Comparison of ENCODE assay signal across 12 cellular contexts in the genomic region with DNA sequence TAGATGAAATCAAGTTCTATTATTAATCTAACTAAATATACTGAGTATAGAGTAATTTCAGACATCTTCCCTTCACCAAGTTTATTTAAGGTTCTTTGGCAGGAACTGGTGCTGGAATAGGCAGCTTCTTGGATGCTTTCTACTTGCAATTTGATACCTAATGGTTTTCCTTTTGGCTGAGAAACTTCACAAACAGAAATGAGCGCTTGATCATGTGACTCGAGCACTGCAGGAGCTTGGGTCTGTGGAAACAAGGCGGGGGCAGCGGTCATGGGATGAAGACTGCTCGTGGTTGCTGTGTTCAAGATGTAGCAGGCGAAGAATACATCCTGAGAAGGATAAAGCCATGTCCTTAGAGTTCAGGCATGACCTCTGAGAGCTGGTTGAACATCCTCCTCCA.
DNase-seq lines count a peak whose midpoint lies in the region; ATAC-seq and TF ChIP-seq lines count a peak whose summit lies in the region.
"Had no signal": no experiment of that assay in that cellular context is flagged by ENCODE, and none has a peak within 500 bp of the region (broad histone marks: within the 10 kb centered on the region; RNA-seq: fewer than 3 reads in every experiment).

No MANE protein-coding gene starts in this region.

- no peaks in the 10 kb centered on the region for H3K9me3 ChIP-seq in PC-3 (ENCODE audit: low read length)

- peaks cover 28% of the 10 kb centered on the region for H3K4me1 Mint-ChIP-seq in osteocyte (ENCODE audit: unreplicated experiment)

- no peak for ATAC-seq in PC-3
- ATAC-seq in GM21515 (IDR thresholded peaks at IDR 0.05; ENCODE audit: unreplicated experiment): no peak
- ATAC-seq in HG02588 (IDR thresholded peaks at IDR 0.05; ENCODE audit: unreplicated experiment): no peak

- no TSS peak for BruUV-seq in PC-3 (replicated peaks; lab: Mats Ljungman, UMichigan)

- POLR2A ChIA-PET in PC-3 (lab: Charles Lee; ENCODE audit: unreplicated experiment): interaction anchor here (0.7 kb wide), 1 partner anchor 347 kb away, joined by 3 read pairs; no protein-coding TSS in a partner anchor

- intact Hi-C loops in PC-3 (cut with micrococcal nuclease): loop anchor here (5.0 to 10.0 kb wide), 4 partner anchors 62 to 269 kb away; no protein-coding TSS in a partner anchor

- H3K4me1 ChIP-seq in PC-3 (ENCODE audit: insufficient read depth, low read length): peaks cover 35% of the 10 kb centered on the region

- DNase-seq in H4 (ENCODE audit: low spot score) (peak; percentile 71), PC-3 (no peak), epithelial cell of prostate (ENCODE audit: low read depth, low spot score) (no peak), osteocyte (ENCODE audit: extremely low spot score, unreplicated experiment) (no peak), HuH-7 (ENCODE audit: low spot score) (no peak), anterior cingulate cortex (lab: John Stamatoyannopoulos, UW) (no peak)
- DNase-seq: activated naive CD4-positive, alpha-beta T cell treated with anti-CD3 and anti-CD28 coated beads, Interleukin-2, amount 10 ng/mL, durations not matched to agents 7 days and 5 days; C1 segment of cervical spinal cord; NCI-H187 treated with DMSO at 0.1 percent for 48 hours; T-helper 9 cell had no signal

- no peak overlapping the region for H3K4me3 ChIP-seq in PC-3 (ENCODE audit: low read length)

- H3K27ac Mint-ChIP-seq in osteocyte (ENCODE audit: unreplicated experiment): peak overlapping the region; percentile 18
- H3K27ac Mint-ChIP-seq: activated naive CD4-positive, alpha-beta T cell treated with anti-CD3 and anti-CD28 coated beads, Interleukin-2, amount 10 ng/mL, durations not matched to agents 7 days and 5 days had no signal

- H3K4me2 ChIP-seq in PC-3 (ENCODE audit: low read length): no peak overlapping the region; the same call in 1 of the 2 replicates

- H3K36me3 Mint-ChIP-seq in osteocyte (ENCODE audit: unreplicated experiment): peaks cover 2% of the 10 kb centered on the region
- H3K36me3 Mint-ChIP-seq: activated naive CD4-positive, alpha-beta T cell treated with anti-CD3 and anti-CD28 coated beads, Interleukin-2, amount 10 ng/mL, durations not matched to agents 7 days and 5 days had no signal

- no peaks in the 10 kb centered on the region for H3K27me3 Mint-ChIP-seq in osteocyte (ENCODE audit: unreplicated experiment)

- H3K9me2 ChIP-seq in PC-3 (replicated peaks; ENCODE audit: low read length): no peaks in the 10 kb centered on the region

- H3K27ac ChIP-seq in PC-3 (ENCODE audit: low read length) (peak overlapping the region; percentile 86), epithelial cell of prostate (peak overlapping the region; percentile 64)

- H3K36me3 ChIP-seq in PC-3 (ENCODE audit: low read depth, low read length): no peaks in the 10 kb centered on the region; the same call in 1 of the 2 replicates

- peaks cover 4% of the 10 kb centered on the region for H3K9me3 Mint-ChIP-seq in osteocyte (ENCODE audit: unreplicated experiment)
- H3K9me3 Mint-ChIP-seq: activated naive CD4-positive, alpha-beta T cell treated with anti-CD3 and anti-CD28 coated beads, Interleukin-2, amount 10 ng/mL, durations not matched to agents 7 days and 5 days had no signal

- CTCF ChIA-PET in PC-3 (lab: Charles Lee): no interaction called here

- no peaks in the 10 kb centered on the region for H3K79me2 ChIP-seq in PC-3 (ENCODE audit: low read length)

- no peak overlapping the region for H2AFZ ChIP-seq in PC-3 (ENCODE audit: low read length)

- H4K20me1 ChIP-seq in PC-3 (ENCODE audit: low read length): no peaks in the 10 kb centered on the region

- no peaks in the 10 kb centered on the region for H3K27me3 ChIP-seq in PC-3 (ENCODE audit: low read length)

- H3F3A ChIP-seq in PC-3 (ENCODE audit: low read length, unreplicated experiment): no peaks in the 10 kb centered on the region

- peak overlapping the region; percentile 30; the same call in 1 of the 2 replicates for H3K9ac ChIP-seq in PC-3 (ENCODE audit: low read length)

- H3K4me3 Mint-ChIP-seq in osteocyte (ENCODE audit: unreplicated experiment): no peak overlapping the region
- H3K4me3 Mint-ChIP-seq: activated naive CD4-positive, alpha-beta T cell treated with anti-CD3 and anti-CD28 coated beads, Interleukin-2, amount 10 ng/mL, durations not matched to agents 7 days and 5 days had no signal

- TF ChIP-seq CTCF in PC-3 (conservative IDR thresholded peaks at IDR 0.05; ENCODE audit: low read depth, low read length) (no peak), osteocyte (IDR thresholded peaks at IDR 0.05) (no peak)
